Comparison of ENCODE assay signal across 17 cellular contexts in genomic region chr16:52581530-52581929, GRCh38. TPM values are rescaled to one million over a fixed set of nuclear protein-coding genes. Genes with fewer than 3 reads are reported as not detected.
DNase-seq lines count a peak whose midpoint lies in the region; ATAC-seq, FAIRE-seq and TF ChIP-seq lines count a peak whose summit lies in the region.
"Had no signal": no experiment of that assay in that cellular context is flagged by ENCODE, and none has a peak within 500 bp of the region (broad histone marks: within the 10 kb centered on the region; RNA-seq: fewer than 3 reads in every experiment).

No MANE protein-coding gene starts in this region.

- H3K9me3 ChIP-seq in Panc1 (ENCODE audit: control insufficient read depth, insufficient read depth, low read depth, low read length) (no peaks in the 10 kb centered on the region), kidney (ENCODE audit: control insufficient read depth in 1 of 2, low read length in 2 of 2) (no peaks in the 10 kb centered on the region)
- H3K9me3 ChIP-seq: BLaER1 treated with 17β-estradiol and CSF1 and Interleukin-3, amounts not matched to agents 10 nM and 100 nM; MG63 had no signal

- no peaks in the 10 kb centered on the region for H3K27me3 ChIP-seq in Panc1 (ENCODE audit: control insufficient read depth, insufficient read depth, low read length)
- H3K27me3 ChIP-seq: BLaER1 treated with 17β-estradiol and CSF1 and Interleukin-3, amounts not matched to agents 10 nM and 100 nM; MG63 had no signal

- H3K36me3 Mint-ChIP-seq in glutamatergic neuron (ENCODE audit: unreplicated experiment), result no peaks in the 10 kb centered on the region

- H3K4me3 ChIP-seq in Panc1 (ENCODE audit: low read depth in 2 of 2, low read length in 2 of 2) (no peak overlapping the region), kidney (ENCODE audit: low read length in 2 of 2) (no peak overlapping the region)
- H3K4me3 ChIP-seq: BLaER1 treated with 17β-estradiol and CSF1 and Interleukin-3, amounts not matched to agents 10 nM and 100 nM; MG63; smooth muscle cell had no signal

- no peaks in the 10 kb centered on the region for H3K4me1 Mint-ChIP-seq in stimulated activated naive CD8-positive, alpha-beta T cell treated with anti-CD3 and anti-CD28 coated beads, Interleukin-15, amount 100 ng/mL, for 72 hours
- peaks cover 36% of the 10 kb centered on the region for H3K4me1 Mint-ChIP-seq in glutamatergic neuron (ENCODE audit: low read depth, unreplicated experiment)

- H3K4me1 ChIP-seq in Panc1 (ENCODE audit: control insufficient read depth, insufficient read depth, low read length) (no peaks in the 10 kb centered on the region), kidney (ENCODE audit: control insufficient read depth in 1 of 2, insufficient read depth in 1 of 2, low read depth in 1 of 2, low read length in 2 of 2) (no peaks in the 10 kb centered on the region)

- H3K36me3 ChIP-seq in Panc1 (ENCODE audit: control insufficient read depth, insufficient read depth, low read length) (no peaks in the 10 kb centered on the region), kidney (ENCODE audit: control insufficient read depth in 1 of 2, insufficient read depth in 2 of 2, low read length in 2 of 2) (no peaks in the 10 kb centered on the region)
- H3K36me3 ChIP-seq: BLaER1 treated with 17β-estradiol and CSF1 and Interleukin-3, amounts not matched to agents 10 nM and 100 nM; MG63 had no signal

- no peaks in the 10 kb centered on the region for H3K9me3 Mint-ChIP-seq in stimulated activated naive CD8-positive, alpha-beta T cell treated with anti-CD3 and anti-CD28 coated beads, Interleukin-15, amount 100 ng/mL, for 72 hours
- H3K9me3 Mint-ChIP-seq in glutamatergic neuron (ENCODE audit: unreplicated experiment), result peaks cover 8% of the 10 kb centered on the region

- POLR2A ChIA-PET in Panc1 (lab: Charles Lee), result no interaction called here

- ATAC-seq in Panc1, result no peak
- ATAC-seq in stimulated activated naive CD8-positive, alpha-beta T cell treated with anti-CD3 and anti-CD28 coated beads, Interleukin-15, amount 100 ng/mL, for 72 hours, result no peak
- ATAC-seq in HG03520 (IDR thresholded peaks at IDR 0.05; ENCODE audit: unreplicated experiment), result no peak
- ATAC-seq: activated CD8-positive, alpha-beta T cell treated with anti-CD3 and anti-CD28 coated beads, Interleukin-2, amount 10 ng/mL, durations not matched to agents 7 days and 5 days had no signal

- no peak overlapping the region for H3K9ac ChIP-seq in kidney (ENCODE audit: low read length in 2 of 2)
- H3K9ac ChIP-seq: BLaER1 treated with 17β-estradiol and CSF1 and Interleukin-3, amounts not matched to agents 10 nM and 100 nM had no signal

- BruUV-seq in Panc1 (replicated peaks; lab: Mats Ljungman, UMichigan), result no TSS peak

- CTCF ChIA-PET in Panc1 (lab: Charles Lee), result no interaction called here

- DNase-seq in COLO829 (ENCODE audit: low spot score) (peak; percentile 9), Panc1 (ENCODE audit: low read depth, low spot score) (no peak), kidney (no peak), glutamatergic neuron (no peak), C1 segment of cervical spinal cord (lab: John Stamatoyannopoulos, UW) (no peak)
- no peak for DNase-seq in stimulated activated naive CD8-positive, alpha-beta T cell treated with anti-CD3 and anti-CD28 coated beads, Interleukin-15, amount 100 ng/mL, for 72 hours
- DNase-seq: activated CD8-positive, alpha-beta T cell treated with anti-CD3 and anti-CD28 coated beads, Interleukin-2, amount 10 ng/mL, durations not matched to agents 7 days and 5 days; amygdala; GDM1; kidney glomerular epithelial cell; MG63; NCI-H2171; stimulated activated naive CD4-positive, alpha-beta T cell treated with Interleukin-2 at 50 U/mL for 16 hours had no signal

- FAIRE-seq in kidney (lab: Jason Lieb, UNC), result no peak

- peak; percentile 42 for TF ChIP-seq CTCF in GM12874 (IDR thresholded peaks at IDR 0.05; ENCODE audit: insufficient read depth, low read depth, low read length)
- peak; percentile 22; the same call in 1 of the 2 replicates for TF ChIP-seq CTCF in Panc1 (IDR thresholded peaks at IDR 0.05)
- peak; percentile 41 for TF ChIP-seq CTCF in kidney (IDR thresholded peaks at IDR 0.05; ENCODE audit: borderline replicate concordance, extremely low read depth, insufficient read depth)
- no peak for TF ChIP-seq CTCF in glutamatergic neuron (IDR thresholded peaks at IDR 0.05; ENCODE audit: partially characterized antibody, unreplicated experiment)

- in situ Hi-C loops in Panc1 (cut with HindIII; ENCODE audit: low pct_unique_long_range_greater_than_20kb, low sequenced_read_pairs), result no loop called here

- H3K27me3 Mint-ChIP-seq in stimulated activated naive CD8-positive, alpha-beta T cell treated with anti-CD3 and anti-CD28 coated beads, Interleukin-15, amount 100 ng/mL, for 72 hours, result no peaks in the 10 kb centered on the region
- H3K27me3 Mint-ChIP-seq in glutamatergic neuron (ENCODE audit: unreplicated experiment), result peaks cover 6% of the 10 kb centered on the region

- H3K27ac Mint-ChIP-seq in stimulated activated naive CD8-positive, alpha-beta T cell treated with anti-CD3 and anti-CD28 coated beads, Interleukin-15, amount 100 ng/mL, for 72 hours, result no peak overlapping the region
- H3K27ac Mint-ChIP-seq in glutamatergic neuron (ENCODE audit: unreplicated experiment), result no peak overlapping the region
- H3K27ac Mint-ChIP-seq: activated CD8-positive, alpha-beta T cell treated with anti-CD3 and anti-CD28 coated beads, Interleukin-2, amount 10 ng/mL, durations not matched to agents 7 days and 5 days had no signal

- no peak overlapping the region for H3K4me3 Mint-ChIP-seq in stimulated activated naive CD8-positive, alpha-beta T cell treated with anti-CD3 and anti-CD28 coated beads, Interleukin-15, amount 100 ng/mL, for 72 hours
- no peak overlapping the region for H3K4me3 Mint-ChIP-seq in glutamatergic neuron (ENCODE audit: unreplicated experiment)
- H3K4me3 Mint-ChIP-seq: activated CD8-positive, alpha-beta T cell treated with anti-CD3 and anti-CD28 coated beads, Interleukin-2, amount 10 ng/mL, durations not matched to agents 7 days and 5 days had no signal

- H3K27ac ChIP-seq in Panc1 (ENCODE audit: low read length), result no peak overlapping the region
- no peak overlapping the region for H3K27ac ChIP-seq in kidney (ENCODE audit: low read depth in 2 of 2, low read length in 2 of 2)
- H3K27ac ChIP-seq: BLaER1 treated with 17β-estradiol and CSF1 and Interleukin-3, amounts not matched to agents 10 nM and 100 nM had no signal

- intact Hi-C loops in Panc1 (cut with micrococcal nuclease; ENCODE audit: unreplicated experiment) (no loop called here), kidney (cut with DNase I) (no loop called here)

RNA-seq across cellular contexts. Expression of gene TOX3, which starts 34.6 kb away (rescaled TPM):
- total RNA-seq in Panc1 (2021; ENCODE audit: unreplicated experiment) (3.4 TPM), kidney (16.2 TPM), glutamatergic neuron (ENCODE audit: unreplicated experiment) (54.8 TPM)
- polyA plus RNA-seq in Panc1 (2012; ENCODE audit: insufficient read length), result 8.0 TPM
- 8.7 TPM for polyA plus RNA-seq in kidney (ENCODE audit: insufficient read depth, low read depth, low replicate concordance)
- total RNA-seq: activated CD8-positive, alpha-beta T cell treated with anti-CD3 and anti-CD28 coated beads, Interleukin-2, amount 10 ng/mL, durations not matched to agents 7 days and 5 days had no signal
